ENCODE assay signal across 13 cellular contexts in genomic region chr1:183898001-183898396, GRCh38.
DNase-seq lines count a peak whose midpoint lies in the region; ATAC-seq and TF ChIP-seq lines count a peak whose summit lies in the region.
"Had no signal": no experiment of that assay in that cellular context is flagged by ENCODE, and none has a peak within 500 bp of the region (broad histone marks: within the 10 kb centered on the region; RNA-seq: fewer than 3 reads in every experiment).

No MANE protein-coding gene starts in this region.

- H3K4me3 Mint-ChIP-seq in osteocyte (ENCODE audit: unreplicated experiment) = no peak overlapping the region
- H3K4me3 Mint-ChIP-seq in stimulated activated naive CD8-positive, alpha-beta T cell treated with anti-CD3 and anti-CD28 coated beads, Interleukin-15, amount 100 ng/mL, for 72 hours = no peak overlapping the region
- H3K4me3 Mint-ChIP-seq: CD4-positive, CD25-positive, alpha-beta regulatory T cell had no signal

- DNase-seq in osteocyte (ENCODE audit: extremely low spot score, unreplicated experiment) (no peak), NCI-H82 (lab: John Stamatoyannopoulos, UW) (no peak), NCI-H345 treated with DMSO at 0.1 percent for 48 hours (lab: John Stamatoyannopoulos, UW; ENCODE audit: unreplicated experiment) (no peak)
- DNase-seq in stimulated activated naive CD8-positive, alpha-beta T cell treated with anti-CD3 and anti-CD28 coated beads, Interleukin-15, amount 100 ng/mL, for 72 hours = no peak
- no peak for DNase-seq in stimulated activated CD8-positive, alpha-beta memory T cell treated with anti-CD3 and anti-CD28 coated beads, Interleukin-4, amount 100 ng/mL, for 48 hours
- DNase-seq: activated T-cell treated with anti-CD3 and anti-CD28 coated beads, Interleukin-2, amount 50 U/mL, for 1 hour; CD4-positive, CD25-positive, alpha-beta regulatory T cell; H7; retina; trophoblast cell had no signal

- no peak for TF ChIP-seq CTCF in osteocyte (IDR thresholded peaks at IDR 0.05)

- no peaks in the 10 kb centered on the region for H3K27me3 Mint-ChIP-seq in osteocyte (ENCODE audit: unreplicated experiment)
- no peaks in the 10 kb centered on the region for H3K27me3 Mint-ChIP-seq in stimulated activated naive CD8-positive, alpha-beta T cell treated with anti-CD3 and anti-CD28 coated beads, Interleukin-15, amount 100 ng/mL, for 72 hours
- H3K27me3 Mint-ChIP-seq: CD4-positive, CD25-positive, alpha-beta regulatory T cell had no signal

- peaks cover 78% of the 10 kb centered on the region for H3K36me3 Mint-ChIP-seq in osteocyte (ENCODE audit: unreplicated experiment)

- no peaks in the 10 kb centered on the region for H3K4me1 Mint-ChIP-seq in osteocyte (ENCODE audit: unreplicated experiment)
- H3K4me1 Mint-ChIP-seq in stimulated activated naive CD8-positive, alpha-beta T cell treated with anti-CD3 and anti-CD28 coated beads, Interleukin-15, amount 100 ng/mL, for 72 hours = peaks cover 33% of the 10 kb centered on the region

- no peaks in the 10 kb centered on the region for H3K9me3 Mint-ChIP-seq in osteocyte (ENCODE audit: unreplicated experiment)
- no peaks in the 10 kb centered on the region for H3K9me3 Mint-ChIP-seq in stimulated activated naive CD8-positive, alpha-beta T cell treated with anti-CD3 and anti-CD28 coated beads, Interleukin-15, amount 100 ng/mL, for 72 hours

- H3K27ac Mint-ChIP-seq in osteocyte (ENCODE audit: unreplicated experiment) = peak overlapping the region; percentile 28
- peak overlapping the region in 1 of 2 donors; percentile 35 for H3K27ac Mint-ChIP-seq in stimulated activated naive CD8-positive, alpha-beta T cell treated with anti-CD3 and anti-CD28 coated beads, Interleukin-15, amount 100 ng/mL, for 72 hours

- peak; percentile 16 for ATAC-seq in GM18870 (IDR thresholded peaks at IDR 0.05; ENCODE audit: unreplicated experiment)
- ATAC-seq in HG02610 (IDR thresholded peaks at IDR 0.05; ENCODE audit: unreplicated experiment) = peak; percentile 4
- ATAC-seq in HG03432 (IDR thresholded peaks at IDR 0.05; ENCODE audit: unreplicated experiment) = peak; percentile 37
- no peak for ATAC-seq in stimulated activated naive CD8-positive, alpha-beta T cell treated with anti-CD3 and anti-CD28 coated beads, Interleukin-15, amount 100 ng/mL, for 72 hours
